Comparison of ENCODE assay signal across 9 cellular contexts in the genomic region with DNA sequence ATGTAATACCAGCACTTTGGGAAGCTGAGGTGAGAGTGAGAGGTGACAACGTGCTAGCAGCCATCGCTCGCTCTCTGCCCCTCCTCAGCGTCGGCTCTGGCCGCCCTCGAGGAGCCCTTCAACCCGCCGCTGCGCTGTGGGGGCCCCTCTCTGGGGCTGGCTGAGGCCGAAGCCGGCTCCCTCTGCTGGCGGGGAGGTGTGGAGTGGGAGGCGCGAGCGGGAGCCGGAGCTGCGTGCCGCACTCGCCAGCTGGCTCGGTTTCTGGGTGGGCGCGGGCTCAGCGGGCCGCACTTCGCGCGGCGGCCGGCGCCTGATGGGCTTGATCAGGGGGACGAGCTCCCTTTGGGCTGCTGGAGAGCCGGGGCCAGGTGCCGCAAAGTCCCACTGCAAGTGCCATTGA.
DNase-seq lines count a peak whose midpoint lies in the region; TF ChIP-seq lines count a peak whose summit lies in the region.
"Had no signal": no experiment of that assay in that cellular context is flagged by ENCODE, and none has a peak within 500 bp of the region (broad histone marks: within the 10 kb centered on the region; RNA-seq: fewer than 3 reads in every experiment).

No MANE protein-coding gene starts in this region.

- H3K9me3 ChIP-seq in Caco-2, result peaks cover 12% of the 10 kb centered on the region; the same call in 1 of the 2 replicates

- H3K27ac Mint-ChIP-seq in mesothelial cell of epicardium (no peak overlapping the region), Caco-2 (ENCODE audit: unreplicated experiment) (no peak overlapping the region)
- H3K27ac Mint-ChIP-seq: T-helper 1 cell treated with Interleukin-12 subunit alpha and Interleukin-12 subunit beta and Interleukin-4 antibody, amounts not matched to agents 30 μg/mL and 1 μg/mL, for 36 hours had no signal

- H3K4me3 Mint-ChIP-seq in mesothelial cell of epicardium (peak overlapping the region; percentile 53), Caco-2 (ENCODE audit: unreplicated experiment) (no peak overlapping the region)
- H3K4me3 Mint-ChIP-seq: T-helper 1 cell treated with Interleukin-12 subunit alpha and Interleukin-12 subunit beta and Interleukin-4 antibody, amounts not matched to agents 30 μg/mL and 1 μg/mL, for 36 hours had no signal

- H3K27me3 Mint-ChIP-seq in mesothelial cell of epicardium (ENCODE audit: low read depth), result peaks cover 5% of the 10 kb centered on the region
- peaks cover 3% of the 10 kb centered on the region for H3K27me3 Mint-ChIP-seq in Caco-2 (ENCODE audit: insufficient read depth, unreplicated experiment)

- peak; percentile 66 for TF ChIP-seq CTCF in AG04449 (IDR thresholded peaks at IDR 0.05; ENCODE audit: insufficient read depth, low read length, missing control alignments)
- TF ChIP-seq CTCF in HFF-Myc (IDR thresholded peaks at IDR 0.05; ENCODE audit: low read depth, low read length, missing control alignments), result peak; percentile 50
- no peak for TF ChIP-seq CTCF in mesothelial cell of epicardium (IDR thresholded peaks at IDR 0.05; ENCODE audit: unreplicated experiment)
- no peak for TF ChIP-seq CTCF in Caco-2 (IDR thresholded peaks at IDR 0.05; ENCODE audit: insufficient read depth in 1 of 2, low read depth in 1 of 2, low read length in 1 of 2, severe bottlenecking in 1 of 2, unreplicated experiment in 1 of 2)

- H3K4me3 ChIP-seq in AG04449 (ENCODE audit: low read depth, low read length) (peak overlapping the region; percentile 39), HFF-Myc (replicated peaks; ENCODE audit: low read depth, low read length) (no peak overlapping the region), Caco-2 (ENCODE audit: low read depth, low read length) (no peak overlapping the region)

- POLR2A ChIA-PET in AG04449 (lab: Yijun Ruan, JAX), result no interaction called here
- POLR2A ChIA-PET in Caco-2 (lab: Charles Lee), result no interaction called here

- H3K9me3 Mint-ChIP-seq in mesothelial cell of epicardium (peaks cover 3% of the 10 kb centered on the region), Caco-2 (ENCODE audit: unreplicated experiment) (no peaks in the 10 kb centered on the region)
- H3K9me3 Mint-ChIP-seq: T-helper 1 cell treated with Interleukin-12 subunit alpha and Interleukin-12 subunit beta and Interleukin-4 antibody, amounts not matched to agents 30 μg/mL and 1 μg/mL, for 36 hours had no signal

- no peaks in the 10 kb centered on the region for H3K27me3 ChIP-seq in Caco-2 (replicated peaks; ENCODE audit: control insufficient read depth, insufficient read depth, low read length)

- intact Hi-C loops in Caco-2 (cut with micrococcal nuclease; ENCODE audit: unreplicated experiment), result no loop called here

- H3K36me3 Mint-ChIP-seq in mesothelial cell of epicardium (no peaks in the 10 kb centered on the region), Caco-2 (ENCODE audit: insufficient read depth, unreplicated experiment) (peaks cover 7% of the 10 kb centered on the region)

- BruUV-seq in Caco-2 (replicated peaks; lab: Mats Ljungman, UMichigan), result no TSS peak

- H3K36me3 ChIP-seq in Caco-2 (ENCODE audit: control insufficient read depth, insufficient read depth, low read length), result no peaks in the 10 kb centered on the region

- in situ Hi-C loops in G401 (cut with HindIII; ENCODE audit: low sequenced_read_pairs), result no loop called here

- H3K4me1 Mint-ChIP-seq in mesothelial cell of epicardium, result peaks cover 5% of the 10 kb centered on the region
- H3K4me1 Mint-ChIP-seq in Caco-2 (ENCODE audit: low read depth, unreplicated experiment), result no peaks in the 10 kb centered on the region

- CTCF ChIA-PET in AG04449 (lab: Yijun Ruan, JAX) (interaction anchor here (0.9 to 1.5 kb wide), 6 partner anchors 11 to 50 kb away, joined by 3 to 9 read pairs (median 4); no protein-coding TSS in a partner anchor), Caco-2 (lab: Charles Lee) (no interaction called here)

- no peaks in the 10 kb centered on the region for H3K4me1 ChIP-seq in Caco-2

- DNase-seq in AG04449 (ENCODE audit: low read depth, low spot score), result no peak
- no peak for DNase-seq in HFF-Myc (ENCODE audit: extremely low read depth, low read depth)
- peak; percentile 5 for DNase-seq in dermis blood vessel endothelial cell
- DNase-seq in mesothelial cell of epicardium (ENCODE audit: low spot score in 2 of 2, unreplicated experiment in 2 of 2), result peak; percentile 52 to 71
- DNase-seq in G401 (ENCODE audit: low spot score), result no peak
- DNase-seq in Caco-2, result no peak
- no peak for DNase-seq in SKM-1 treated with dmso at 0.1 percent for 144 hours (lab: John Stamatoyannopoulos, UW; ENCODE audit: unreplicated experiment)
- DNase-seq in DMS153 treated with DMSO at 0.1 percent for 48 hours (lab: John Stamatoyannopoulos, UW; ENCODE audit: unreplicated experiment), result no peak

Comparison
In these comparisons a context has a peak if more than half of its experiments do, and no peak if none do; other contexts are left out.
1. DNase-seq: peak in dermis blood vessel endothelial cell (single experiment) and mesothelial cell of epicardium (2 of 2); none in AG04449 (single experiment), HFF-Myc (single experiment), G401 (single experiment), Caco-2 (0 of 2), SKM-1 treated with dmso at 0.1 percent for 144 hours (single experiment) and DMS153 treated with DMSO at 0.1 percent for 48 hours (single experiment).
2. CTCF ChIP-seq: peak in AG04449 (single experiment) and HFF-Myc (single experiment); none in mesothelial cell of epicardium (single experiment) and Caco-2 (0 of 2).